1 cellular context compared by ENCODE assay signal in the genomic region with DNA sequence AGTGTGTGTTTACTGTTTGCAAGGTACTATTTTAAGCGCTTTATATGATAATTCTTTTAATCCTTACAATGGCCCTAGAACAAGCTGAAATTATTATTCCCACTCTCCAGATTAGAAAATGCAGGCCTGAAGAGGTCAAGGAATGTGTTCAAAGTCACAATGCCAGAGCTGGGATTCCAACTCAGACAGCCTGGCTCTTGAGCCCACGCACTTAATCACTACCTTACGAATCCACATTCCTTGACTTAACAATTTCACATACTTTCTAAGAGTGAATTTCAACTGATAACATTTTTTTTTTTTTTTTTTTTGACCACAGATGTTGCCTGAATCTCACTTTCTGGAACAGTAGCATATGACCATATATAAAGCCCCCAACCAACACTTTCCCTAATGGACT.
TF ChIP-seq lines count a peak whose summit lies in the region.

No MANE protein-coding gene starts in this region.

TF ChIP-seq in GM23338, 12 proteins besides CTCF, POLR2A, EP300 and RAD21 (continued from another document):
- TF ChIP-seq, protein P1, sequence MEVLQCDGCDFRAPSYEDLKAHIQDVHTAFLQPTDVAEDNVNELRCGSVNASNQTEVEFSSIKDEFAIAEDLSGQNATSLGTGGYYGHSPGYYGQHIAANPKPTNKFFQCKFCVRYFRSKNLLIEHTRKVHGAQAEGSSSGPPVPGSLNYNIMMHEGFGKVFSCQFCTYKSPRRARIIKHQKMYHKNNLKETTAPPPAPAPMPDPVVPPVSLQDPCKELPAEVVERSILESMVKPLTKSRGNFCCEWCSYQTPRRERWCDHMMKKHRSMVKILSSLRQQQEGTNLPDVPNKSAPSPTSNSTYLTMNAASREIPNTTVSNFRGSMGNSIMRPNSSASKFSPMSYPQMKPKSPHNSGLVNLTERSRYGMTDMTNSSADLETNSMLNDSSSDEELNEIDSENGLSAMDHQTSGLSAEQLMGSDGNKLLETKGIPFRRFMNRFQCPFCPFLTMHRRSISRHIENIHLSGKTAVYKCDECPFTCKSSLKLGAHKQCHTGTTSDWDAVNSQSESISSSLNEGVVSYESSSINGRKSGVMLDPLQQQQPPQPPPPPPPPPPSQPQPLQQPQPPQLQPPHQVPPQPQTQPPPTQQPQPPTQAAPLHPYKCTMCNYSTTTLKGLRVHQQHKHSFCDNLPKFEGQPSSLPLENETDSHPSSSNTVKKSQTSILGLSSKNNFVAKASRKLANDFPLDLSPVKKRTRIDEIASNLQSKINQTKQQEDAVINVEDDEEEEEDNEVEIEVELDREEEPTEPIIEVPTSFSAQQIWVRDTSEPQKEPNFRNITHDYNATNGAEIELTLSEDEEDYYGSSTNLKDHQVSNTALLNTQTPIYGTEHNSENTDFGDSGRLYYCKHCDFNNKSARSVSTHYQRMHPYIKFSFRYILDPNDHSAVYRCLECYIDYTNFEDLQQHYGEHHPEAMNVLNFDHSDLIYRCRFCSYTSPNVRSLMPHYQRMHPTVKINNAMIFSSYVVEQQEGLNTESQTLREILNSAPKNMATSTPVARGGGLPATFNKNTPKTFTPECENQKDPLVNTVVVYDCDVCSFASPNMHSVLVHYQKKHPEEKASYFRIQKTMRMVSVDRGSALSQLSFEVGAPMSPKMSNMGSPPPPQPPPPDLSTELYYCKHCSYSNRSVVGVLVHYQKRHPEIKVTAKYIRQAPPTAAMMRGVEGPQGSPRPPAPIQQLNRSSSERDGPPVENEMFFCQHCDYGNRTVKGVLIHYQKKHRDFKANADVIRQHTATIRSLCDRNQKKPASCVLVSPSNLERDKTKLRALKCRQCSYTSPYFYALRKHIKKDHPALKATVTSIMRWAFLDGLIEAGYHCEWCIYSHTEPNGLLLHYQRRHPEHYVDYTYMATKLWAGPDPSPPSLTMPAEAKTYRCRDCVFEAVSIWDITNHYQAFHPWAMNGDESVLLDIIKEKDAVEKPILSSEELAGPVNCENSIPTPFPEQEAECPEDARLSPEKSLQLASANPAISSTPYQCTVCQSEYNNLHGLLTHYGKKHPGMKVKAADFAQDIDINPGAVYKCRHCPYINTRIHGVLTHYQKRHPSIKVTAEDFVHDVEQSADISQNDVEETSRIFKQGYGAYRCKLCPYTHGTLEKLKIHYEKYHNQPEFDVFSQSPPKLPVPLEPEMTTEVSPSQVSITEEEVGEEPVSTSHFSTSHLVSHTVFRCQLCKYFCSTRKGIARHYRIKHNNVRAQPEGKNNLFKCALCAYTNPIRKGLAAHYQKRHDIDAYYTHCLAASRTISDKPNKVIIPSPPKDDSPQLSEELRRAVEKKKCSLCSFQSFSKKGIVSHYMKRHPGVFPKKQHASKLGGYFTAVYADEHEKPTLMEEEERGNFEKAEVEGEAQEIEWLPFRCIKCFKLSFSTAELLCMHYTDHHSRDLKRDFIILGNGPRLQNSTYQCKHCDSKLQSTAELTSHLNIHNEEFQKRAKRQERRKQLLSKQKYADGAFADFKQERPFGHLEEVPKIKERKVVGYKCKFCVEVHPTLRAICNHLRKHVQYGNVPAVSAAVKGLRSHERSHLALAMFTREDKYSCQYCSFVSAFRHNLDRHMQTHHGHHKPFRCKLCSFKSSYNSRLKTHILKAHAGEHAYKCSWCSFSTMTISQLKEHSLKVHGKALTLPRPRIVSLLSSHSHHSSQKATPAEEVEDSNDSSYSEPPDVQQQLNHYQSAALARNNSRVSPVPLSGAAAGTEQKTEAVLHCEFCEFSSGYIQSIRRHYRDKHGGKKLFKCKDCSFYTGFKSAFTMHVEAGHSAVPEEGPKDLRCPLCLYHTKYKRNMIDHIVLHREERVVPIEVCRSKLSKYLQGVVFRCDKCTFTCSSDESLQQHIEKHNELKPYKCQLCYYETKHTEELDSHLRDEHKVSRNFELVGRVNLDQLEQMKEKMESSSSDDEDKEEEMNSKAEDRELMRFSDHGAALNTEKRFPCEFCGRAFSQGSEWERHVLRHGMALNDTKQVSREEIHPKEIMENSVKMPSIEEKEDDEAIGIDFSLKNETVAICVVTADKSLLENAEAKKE (CRISPR knock-in tag; IDR thresholded peaks at IDR 0.05): no peak
- TF ChIP-seq, protein P2, sequence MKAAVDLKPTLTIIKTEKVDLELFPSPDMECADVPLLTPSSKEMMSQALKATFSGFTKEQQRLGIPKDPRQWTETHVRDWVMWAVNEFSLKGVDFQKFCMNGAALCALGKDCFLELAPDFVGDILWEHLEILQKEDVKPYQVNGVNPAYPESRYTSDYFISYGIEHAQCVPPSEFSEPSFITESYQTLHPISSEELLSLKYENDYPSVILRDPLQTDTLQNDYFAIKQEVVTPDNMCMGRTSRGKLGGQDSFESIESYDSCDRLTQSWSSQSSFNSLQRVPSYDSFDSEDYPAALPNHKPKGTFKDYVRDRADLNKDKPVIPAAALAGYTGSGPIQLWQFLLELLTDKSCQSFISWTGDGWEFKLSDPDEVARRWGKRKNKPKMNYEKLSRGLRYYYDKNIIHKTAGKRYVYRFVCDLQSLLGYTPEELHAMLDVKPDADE (IDR thresholded peaks at IDR 0.05): no peak
- TF ChIP-seq CREB1 (CRISPR knock-in tag; IDR thresholded peaks at IDR 0.05; ENCODE audit: low read depth): no peak
